Comparison of ENCODE assay signal across 8 cellular contexts in genomic region chr6:137867685-137868509, GRCh38. TPM values are rescaled to one million over a fixed set of nuclear protein-coding genes. Genes with fewer than 3 reads are reported as not detected.
DNase-seq lines count a peak whose midpoint lies in the region; ATAC-seq, FAIRE-seq and TF ChIP-seq lines count a peak whose summit lies in the region.

No MANE protein-coding gene starts in this region.

- dilution Hi-C loops in mammary epithelial cell (cut with HindIII; ENCODE audit: low sequenced_read_pairs) = no loop called here

- H4K20me1 ChIP-seq in mammary epithelial cell (ENCODE audit: insufficient read depth, low read length) = no peaks in the 10 kb centered on the region

- CTCF ChIA-PET in RWPE1 (lab: Yijun Ruan, JAX) = interaction anchor here (0.5 to 2.8 kb wide), 16 partner anchors 9 to 992 kb away, joined by 3 to 15 read pairs (median 4); no protein-coding TSS in a partner anchor
- CTCF ChIA-PET in mammary epithelial cell (lab: Charles Lee; ENCODE audit: low non-redundant PET) = interaction anchor here (0.6 to 0.7 kb wide), 2 partner anchors 73 to 77 kb away, joined by 6 read pairs; no protein-coding TSS in a partner anchor

- peak overlapping the region; percentile 80 for H3K27ac ChIP-seq in RWPE1
- H3K27ac ChIP-seq in mammary epithelial cell (ENCODE audit: insufficient read depth, low read depth, low read length) = peak overlapping the region; percentile 95
- H3K27ac ChIP-seq in kidney (ENCODE audit: low read depth in 2 of 2, low read length in 2 of 2) = peak overlapping the region; percentile 43 to 79

- POLR2A ChIA-PET in RWPE1 (lab: Yijun Ruan, JAX; ENCODE audit: low non-redundant PET) = no interaction called here

- no peak for TF ChIP-seq CTCF in RWPE1 (conservative IDR thresholded peaks at IDR 0.05; ENCODE audit: low read depth)
- no peak for TF ChIP-seq CTCF in mammary epithelial cell (conservative IDR thresholded peaks at IDR 0.05 in 1 of 2, IDR thresholded peaks at IDR 0.05 in 1 of 2; ENCODE audit: extremely low read depth in 1 of 2, insufficient read depth in 1 of 2, low read depth in 1 of 2, low read length in 2 of 2)
- no peak for TF ChIP-seq CTCF in kidney (IDR thresholded peaks at IDR 0.05; ENCODE audit: borderline replicate concordance, extremely low read depth, insufficient read depth)

- ATAC-seq in GM18502 (IDR thresholded peaks at IDR 0.05; ENCODE audit: poor library complexity, unreplicated experiment) (peak; percentile 7), HG02943 (IDR thresholded peaks at IDR 0.05; ENCODE audit: low read depth, unreplicated experiment) (peak; percentile 21)

- FAIRE-seq in kidney (lab: Jason Lieb, UNC) = no peak

- H3K9me3 ChIP-seq in mammary epithelial cell (replicated peaks; ENCODE audit: insufficient read depth, low read length) (no peaks in the 10 kb centered on the region), kidney (ENCODE audit: control insufficient read depth in 1 of 2, low read length in 2 of 2) (no peaks in the 10 kb centered on the region)

- intact Hi-C loops in mammary epithelial cell (cut with micrococcal nuclease) (loop anchor here (1.0 kb wide), 6 partner anchors 23 to 160 kb away; no protein-coding TSS in a partner anchor), kidney (cut with DNase I) (no loop called here)

- H3K4me1 ChIP-seq in mammary epithelial cell (ENCODE audit: insufficient read depth, low read length) (peaks cover 52% of the 10 kb centered on the region), kidney (ENCODE audit: control insufficient read depth in 1 of 2, insufficient read depth in 1 of 2, low read depth in 1 of 2, low read length in 2 of 2) (peaks cover 0 to 7% of the 10 kb centered on the region in 2 donors)

- DNase-seq in RWPE1 (ENCODE audit: low spot score) (no peak), mammary epithelial cell (peak; percentile 48), kidney (peak; percentile 82), HuH-7.5 (ENCODE audit: low spot score) (no peak), NCI-H2196 (lab: John Stamatoyannopoulos, UW; ENCODE audit: unreplicated experiment) (no peak)
- DNase-seq in stimulated activated naive CD4-positive, alpha-beta T cell (lab: John Stamatoyannopoulos, UW) = peak; percentile 43 to 80 (median 56)

- H3K36me3 ChIP-seq in mammary epithelial cell (ENCODE audit: insufficient read depth, low read length) = no peaks in the 10 kb centered on the region
- H3K36me3 ChIP-seq in kidney (ENCODE audit: control insufficient read depth in 1 of 2, insufficient read depth in 2 of 2, low read length in 2 of 2) = peaks cover 0 to 4% of the 10 kb centered on the region in 2 donors

- H3K27me3 ChIP-seq in mammary epithelial cell (ENCODE audit: insufficient read depth, low read length) = no peaks in the 10 kb centered on the region

- peak overlapping the region; percentile 65 for H2AFZ ChIP-seq in mammary epithelial cell (ENCODE audit: low read depth, low read length)

- 0% methylated on average over 18 of the region's 32 CpGs for WGBS in mammary epithelial cell (ENCODE audit: low coverage, missing lambda C conversion rate)

- H3K9ac ChIP-seq in mammary epithelial cell (ENCODE audit: insufficient read depth, low read length) (peak overlapping the region; percentile 93), kidney (ENCODE audit: low read length in 2 of 2) (peak overlapping the region; percentile 12 to 81)

- H3K4me3 ChIP-seq in mammary epithelial cell (replicated peaks in 1 of 3; ENCODE audit: insufficient read depth in 1 of 3, low read depth in 2 of 3, low read length in 3 of 3) (peak overlapping the region; percentile 75 to 94 (median 94)), kidney (ENCODE audit: low read length in 2 of 2) (peak overlapping the region; percentile 86 to 93)

- peak overlapping the region; percentile 89 for H3K4me2 ChIP-seq in mammary epithelial cell (ENCODE audit: insufficient read depth, low read depth, low read length)

- H3K79me2 ChIP-seq in mammary epithelial cell (ENCODE audit: insufficient read depth, low read length) = peaks cover 57% of the 10 kb centered on the region

- in situ Hi-C loops in mammary epithelial cell (cut with MboI; ENCODE audit: low sequenced_read_pairs in 2 of 2) = loop anchor here (5.0 kb wide), 2 partner anchors 66 to 161 kb away; no protein-coding TSS in a partner anchor

- BruUV-seq in mammary epithelial cell (replicated peaks; lab: Mats Ljungman, UMichigan) = no TSS peak

RNA-seq across cellular contexts. Expression of gene TNFAIP3, which starts 0.8 kb away (rescaled TPM):
- total RNA-seq in mammary epithelial cell = 100 to 1,000 TPM in 1 of 2 donors, 1 to 10 TPM in 1; 5.2 to 117 TPM
- 12.2 TPM for polyA plus RNA-seq in mammary epithelial cell
- polyA minus RNA-seq in mammary epithelial cell = 14.5 TPM
- 52.6 TPM for total RNA-seq in kidney
- 2.8 TPM for polyA plus RNA-seq in kidney (ENCODE audit: insufficient read depth, low read depth, low replicate concordance)

Comparison
In these comparisons a context has a peak if more than half of its experiments do, and no peak if none do; other contexts are left out.
1. DNase-seq: peak in mammary epithelial cell (single experiment), kidney (single experiment) and stimulated activated naive CD4-positive, alpha-beta T cell (6 of 6); none in RWPE1 (single experiment), HuH-7.5 (single experiment) and NCI-H2196 (single experiment).
2. Peak in every context shown above with its lines, with median percentiles within 50 percentile points of each other: H3K27ac ChIP-seq.